ENCODE assay signal across 8 cellular contexts in genomic region chr1:203440780-203441179, GRCh38. TPM values are rescaled to one million over a fixed set of nuclear protein-coding genes. Genes with fewer than 3 reads are reported as not detected.
A peak's percentile ranks its signal among the peaks of the same experiment; 100 is the strongest.
DNase-seq lines count a peak whose midpoint lies in the region; ATAC-seq and TF ChIP-seq lines count a peak whose summit lies in the region.

No MANE protein-coding gene starts in this region.

- in situ Hi-C loops in GM23248 (cut with MboI): no loop called here

- no peaks in the 10 kb centered on the region for H4K20me1 ChIP-seq in GM23248 (ENCODE audit: insufficient read depth)

- no peak overlapping the region for H3K9ac ChIP-seq in GM23248

- CTCF ChIA-PET in A673 (lab: Charles Lee): interaction anchor here (0.7 kb wide), 1 partner anchor 96 kb away, joined by 3 read pairs; no protein-coding TSS in a partner anchor

- H3K9me3 ChIP-seq in A673 (ENCODE audit: low read depth, low read length, poor library complexity, severe bottlenecking) (no peaks in the 10 kb centered on the region), GM23248 (ENCODE audit: low read depth) (no peaks in the 10 kb centered on the region), cardiac muscle cell (ENCODE audit: low read depth) (no peaks in the 10 kb centered on the region)

- WGBS in GM23248 (ENCODE audit: low coverage in 1 of 2, low lambda C conversion rate in 2 of 2, missing lambda C conversion rate in 2 of 2), 2 experiments: 9 to 11% methylated on average over 7 of the region's 7 CpGs

- DNase-seq in A673 (ENCODE audit: low spot score) (peak; percentile 77), GM23248 (peak; percentile 84), SW480 (ENCODE audit: low spot score) (peak; percentile 33), cardiac muscle cell (ENCODE audit: low read depth in 1 of 2, low spot score in 1 of 2) (peak; percentile 57 to 93), pulmonary artery endothelial cell (ENCODE audit: low read depth, low spot score) (peak; percentile 61), NAMALWA (ENCODE audit: low spot score) (no peak)
- no peak for DNase-seq in stimulated activated CD4-positive, alpha-beta T cell treated with anti-CD3 and anti-CD28 coated beads, Interleukin-2, amount 100 ng/mL, for 48 hours

- H3K27ac ChIP-seq in A673 (ENCODE audit: low read depth, low read length, poor library complexity, severe bottlenecking): no peak overlapping the region
- H3K27ac ChIP-seq in GM23248: no peak overlapping the region
- H3K27ac ChIP-seq in cardiac muscle cell: no peak overlapping the region

- no peaks in the 10 kb centered on the region for H3K79me2 ChIP-seq in GM23248 (ENCODE audit: insufficient read depth)

- no peak for ATAC-seq in HG03442 (IDR thresholded peaks at IDR 0.05; ENCODE audit: unreplicated experiment)

- H3K27me3 ChIP-seq in A673 (replicated peaks; ENCODE audit: insufficient read depth, low read depth, low read length, poor library complexity): no peaks in the 10 kb centered on the region
- no peaks in the 10 kb centered on the region for H3K27me3 ChIP-seq in GM23248 (replicated peaks; ENCODE audit: insufficient read depth)
- no peaks in the 10 kb centered on the region for H3K27me3 ChIP-seq in cardiac muscle cell

- H3K4me3 ChIP-seq in A673 (ENCODE audit: low read depth, low read length, poor library complexity, severe bottlenecking) (no peak overlapping the region), GM23248 (no peak overlapping the region), cardiac muscle cell (no peak overlapping the region)

- no TSS peak for BruUV-seq in A673 (replicated peaks; lab: Mats Ljungman, UMichigan)

- peaks cover 10% of the 10 kb centered on the region for H3K4me1 ChIP-seq in A673 (ENCODE audit: insufficient read depth, low read length, poor library complexity, severe bottlenecking)
- H3K4me1 ChIP-seq in GM23248 (ENCODE audit: insufficient read depth): peaks cover 29% of the 10 kb centered on the region
- H3K4me1 ChIP-seq in cardiac muscle cell (ENCODE audit: low read depth): peaks cover 11% of the 10 kb centered on the region

- H3K36me3 ChIP-seq in A673 (ENCODE audit: insufficient read depth, low read length, poor library complexity, severe bottlenecking): no peaks in the 10 kb centered on the region
- H3K36me3 ChIP-seq in GM23248 (ENCODE audit: low read depth): no peaks in the 10 kb centered on the region
- H3K36me3 ChIP-seq in cardiac muscle cell: no peaks in the 10 kb centered on the region

- H2AFZ ChIP-seq in GM23248: no peak overlapping the region

- intact Hi-C loops in A673 (cut with micrococcal nuclease; ENCODE audit: unreplicated experiment): no loop called here

- H3F3A ChIP-seq in GM23248 (ENCODE audit: insufficient read depth): no peaks in the 10 kb centered on the region

- peak; percentile 35; the same call in 1 of the 2 replicates for TF ChIP-seq CTCF in A673 (conservative IDR thresholded peaks at IDR 0.05; ENCODE audit: low read depth, low read length)
- TF ChIP-seq CTCF in cardiac muscle cell (IDR thresholded peaks at IDR 0.05; ENCODE audit: low read depth, low read length): peak; percentile 68

- H3K9me2 ChIP-seq in GM23248 (ENCODE audit: insufficient read depth): no peaks in the 10 kb centered on the region

- H3K4me2 ChIP-seq in GM23248 (ENCODE audit: unreplicated experiment): no peak overlapping the region

- POLR2A ChIA-PET in A673 (lab: Charles Lee; ENCODE audit: low non-redundant PET): no interaction called here

RNA-seq across cellular contexts. Expression of gene PRELP, which starts 34.8 kb away (rescaled TPM):
- total RNA-seq in A673 (2021) (not detected in 2 replicates), cardiac muscle cell (0.25 TPM in 1 of 2 replicates, not detected in the other), pulmonary artery endothelial cell (not detected in 2 replicates)
- under 0.01 and 0.32 TPM in 2 replicates for total RNA-seq in GM23248 (2014; rRNA removed; shearing (Covaris generic))
- polyA plus RNA-seq in GM23248 (2016; fragmentation: Nextera tagmentation; extraction: Ambion mirVana) (1.6 and 1.7 TPM in 2 replicates), cardiac muscle cell (0.26 TPM in 1 of 2 replicates, not detected in the other)

RNA-seq across cellular contexts. Expression of gene OPTC, which starts 53.2 kb away (rescaled TPM):
- total RNA-seq in A673 (2021) (not detected in 2 replicates), cardiac muscle cell (not detected in 2 replicates), pulmonary artery endothelial cell (not detected in 2 replicates)
- not detected in 2 replicates for total RNA-seq in GM23248 (2014; rRNA removed; shearing (Covaris generic))
- polyA plus RNA-seq in GM23248 (2016; fragmentation: Nextera tagmentation; extraction: Ambion mirVana) (not detected in 2 replicates), cardiac muscle cell (not detected in 2 replicates)

Comparison
In these comparisons a context has a peak if more than half of its experiments do, and no peak if none do; other contexts are left out.
1. DNase-seq: peak in A673 (single experiment), GM23248 (single experiment), SW480 (single experiment), cardiac muscle cell (2 of 2) and pulmonary artery endothelial cell (single experiment); none in stimulated activated CD4-positive, alpha-beta T cell treated with anti-CD3 and anti-CD28 coated beads, Interleukin-2, amount 100 ng/mL, for 48 hours (0 of 2) and NAMALWA (single experiment).